ENCODE assay signal across 18 cellular contexts in the genomic region with DNA sequence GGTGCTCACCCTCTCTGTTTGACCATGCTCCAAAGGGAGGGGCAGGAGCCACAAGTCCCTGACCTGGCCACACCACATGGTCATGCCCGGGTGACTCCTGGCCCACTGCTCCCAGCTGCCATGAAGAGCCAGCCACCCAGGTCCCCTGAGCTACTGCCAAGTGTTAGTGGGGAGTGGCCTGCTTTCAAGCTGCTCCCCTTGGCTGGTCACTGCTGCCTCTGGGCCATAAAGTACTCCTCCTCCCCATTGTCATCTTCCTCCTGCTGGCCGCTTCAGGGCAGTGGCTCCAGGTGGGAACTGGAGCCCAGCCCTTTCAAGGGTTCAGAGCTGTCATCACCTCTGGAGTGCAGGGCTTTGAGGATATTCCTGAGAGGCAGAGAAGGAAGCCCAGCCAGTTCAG.
"Had no signal": no experiment of that assay in that cellular context is flagged by ENCODE, and none has a peak within 500 bp of the region (broad histone marks: within the 10 kb centered on the region; RNA-seq: fewer than 3 reads in every experiment).

No MANE protein-coding gene starts in this region.

- DNase-seq: activated B cell treated with CpG ODN at 0.5 μM for 24 hours; activated CD4-positive, alpha-beta T cell treated with anti-CD3 and anti-CD28 coated beads for 36 hours; activated CD4-positive, alpha-beta T cell treated with anti-CD3 and anti-CD28 coated beads, Interleukin-2, amount 50 U/mL, for 48 hours; activated naive CD4-positive, alpha-beta T cell treated with Interleukin-2 at 50 U/mL for 16 hours; activated naive CD8-positive, alpha-beta T cell treated with anti-CD3 and anti-CD28 coated beads for 36 hours; activated T-cell treated with anti-CD3 and anti-CD28 coated beads, Interleukin-2, amount 50 U/mL, for 48 hours; central memory CD4-positive, alpha-beta T cell; effector memory CD4-positive, alpha-beta T cell; foreskin melanocyte; mucosa of descending colon; naive B cell; retina; sigmoid colon; stimulated activated CD4-positive, alpha-beta T cell treated with anti-CD3 and anti-CD28 coated beads, Interleukin-2, amount 100 ng/mL, for 48 hours; stimulated activated CD8-positive, alpha-beta memory T cell treated with anti-CD3 and anti-CD28 coated beads, Interleukin-4, amount 100 ng/mL, for 48 hours; stimulated activated naive B cell treated with anti-CD40 and anti-IgM and Interleukin-4, amounts not matched to agents 10 μg/mL and 1 μg/mL and 100 μg/mL, for 72 hours; testis had no signal

- ATAC-seq: activated CD4-positive, alpha-beta T cell treated with anti-CD3 and anti-CD28 coated beads for 36 hours; esophagus mucosa; mucosa of descending colon; stimulated activated naive B cell treated with anti-CD40 and anti-IgM and Interleukin-4, amounts not matched to agents 10 μg/mL and 1 μg/mL and 100 μg/mL, for 72 hours had no signal
